ENCODE assay signal across 8 cellular contexts in the genomic region with DNA sequence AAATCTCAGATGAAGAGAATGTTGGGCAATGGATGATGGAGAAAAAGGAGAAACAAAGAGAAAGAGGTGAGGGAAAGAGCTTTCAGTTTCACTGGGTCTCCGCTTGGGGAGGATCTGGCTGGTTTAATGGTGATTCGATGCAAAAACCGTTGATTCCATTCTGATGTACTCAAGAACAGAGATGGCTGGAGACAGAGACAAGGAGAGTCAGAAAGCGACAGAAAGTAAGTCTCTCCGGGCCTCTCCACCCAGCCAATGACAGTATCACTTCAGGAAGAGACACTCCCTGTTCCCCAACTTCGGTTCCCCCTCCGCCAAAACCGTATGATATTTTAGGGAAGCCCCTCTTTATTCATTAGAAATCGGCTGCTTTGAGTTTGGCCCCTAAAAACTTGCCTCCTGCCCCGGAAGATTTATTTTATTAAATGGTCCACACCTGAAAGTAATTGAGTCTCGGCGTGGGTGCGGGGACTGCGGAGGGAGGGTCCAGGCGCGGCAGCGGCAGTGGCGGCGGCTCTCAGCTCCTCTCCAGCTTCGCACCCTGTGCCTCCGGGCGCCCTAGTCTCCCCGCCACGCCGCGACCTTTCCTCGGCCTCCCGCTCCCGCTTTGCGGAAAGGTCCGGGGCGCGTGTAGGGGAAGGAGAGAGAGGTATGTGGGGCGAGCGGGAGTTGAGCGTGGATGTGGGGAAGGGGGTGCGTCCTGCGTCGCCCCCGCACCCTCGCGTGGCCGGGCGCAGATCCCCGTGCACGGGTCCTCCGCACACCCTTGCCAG. TPM values are rescaled to one million over a fixed set of nuclear protein-coding genes. Genes with fewer than 3 reads are reported as not detected.
DNase-seq lines count a peak whose midpoint lies in the region; ATAC-seq and TF ChIP-seq lines count a peak whose summit lies in the region.

No MANE protein-coding gene starts in this region.

- H3K27me3 Mint-ChIP-seq in CD8-positive, alpha-beta T cell (ENCODE audit: low read depth), result peaks cover 66% of the 10 kb centered on the region

- no peak for DNase-seq in CD8-positive, alpha-beta T cell
- no peak for DNase-seq in cardiac muscle cell (ENCODE audit: low read depth in 1 of 2, low spot score in 1 of 2)
- DNase-seq in prostate gland (ENCODE audit: low spot score), result no peak
- DNase-seq in SHP77 (lab: John Stamatoyannopoulos, UW), result no peak
- DNase-seq in NCI-H526 treated with DMSO at 0.1 percent for 48 hours (lab: John Stamatoyannopoulos, UW), result no peak
- DNase-seq in substantia nigra (lab: John Stamatoyannopoulos, UW), result no peak

- peaks cover 11% of the 10 kb centered on the region for H3K4me1 ChIP-seq in CD8-positive, alpha-beta T cell (ENCODE audit: insufficient read depth, low read length)
- H3K4me1 ChIP-seq in OCI-LY3 (ENCODE audit: low read length) (peaks cover 51% of the 10 kb centered on the region), cardiac muscle cell (ENCODE audit: low read depth) (peaks cover 8% of the 10 kb centered on the region), prostate gland (replicated peaks) (no peaks in the 10 kb centered on the region)

- no peaks in the 10 kb centered on the region for H3K79me2 ChIP-seq in OCI-LY3 (ENCODE audit: low read length)

- no peaks in the 10 kb centered on the region for H3K9me3 ChIP-seq in CD8-positive, alpha-beta T cell (ENCODE audit: low read length)
- H3K9me3 ChIP-seq in OCI-LY3 (ENCODE audit: insufficient read depth, low read length) (no peaks in the 10 kb centered on the region), cardiac muscle cell (ENCODE audit: low read depth) (no peaks in the 10 kb centered on the region), prostate gland (no peaks in the 10 kb centered on the region)

- peak overlapping the region; percentile 67 for H3K9ac ChIP-seq in OCI-LY3 (ENCODE audit: low read length)

- H3K4me3 Mint-ChIP-seq in CD8-positive, alpha-beta T cell, result peak overlapping the region; percentile 85

- no peak overlapping the region for H3K27ac Mint-ChIP-seq in CD8-positive, alpha-beta T cell

- no peak overlapping the region for H3K27ac ChIP-seq in CD8-positive, alpha-beta T cell (ENCODE audit: low read depth, low read length)
- no peak overlapping the region for H3K27ac ChIP-seq in OCI-LY3 (ENCODE audit: low read length)
- no peak overlapping the region for H3K27ac ChIP-seq in cardiac muscle cell
- peak overlapping the region in 1 of 2 donors; percentile 64 for H3K27ac ChIP-seq in prostate gland
- H3K27ac ChIP-seq in substantia nigra (ENCODE audit: low read depth, low read length, poor library complexity, severe bottlenecking), result no peak overlapping the region

- no peak for TF ChIP-seq POLR2A in prostate gland (IDR thresholded peaks at IDR 0.05)

- POLR2A ChIA-PET in CD8-positive, alpha-beta T cell (lab: Charles Lee), result no interaction called here

- TF ChIP-seq CTCF in CD8-positive, alpha-beta T cell (IDR thresholded peaks at IDR 0.05), result no peak
- TF ChIP-seq CTCF in OCI-LY3 (IDR thresholded peaks at IDR 0.05; ENCODE audit: low read depth, low read length), result no peak
- TF ChIP-seq CTCF in cardiac muscle cell (IDR thresholded peaks at IDR 0.05; ENCODE audit: low read depth, low read length), result no peak
- no peak for TF ChIP-seq CTCF in prostate gland (IDR thresholded peaks at IDR 0.05)

- ATAC-seq in CD8-positive, alpha-beta T cell, result peak; percentile 29
- ATAC-seq in HG03135 (IDR thresholded peaks at IDR 0.05; ENCODE audit: unreplicated experiment), result no peak

- CTCF ChIA-PET in CD8-positive, alpha-beta T cell (lab: Charles Lee), result interaction anchor here (1.2 to 1.4 kb wide), 2 partner anchors 8 to 22 kb away, joined by 3 to 4 read pairs; no protein-coding TSS in a partner anchor

- H4K20me1 ChIP-seq in OCI-LY3 (ENCODE audit: insufficient read depth, low read length), result no peaks in the 10 kb centered on the region

- H3K36me3 ChIP-seq in CD8-positive, alpha-beta T cell (ENCODE audit: insufficient read depth, low read length), result no peaks in the 10 kb centered on the region
- H3K36me3 ChIP-seq in OCI-LY3 (replicated peaks; ENCODE audit: low read depth, low read length), result no peaks in the 10 kb centered on the region
- H3K36me3 ChIP-seq in cardiac muscle cell, result no peaks in the 10 kb centered on the region
- H3K36me3 ChIP-seq in prostate gland, result no peaks in the 10 kb centered on the region

- no peaks in the 10 kb centered on the region for H3K9me3 Mint-ChIP-seq in CD8-positive, alpha-beta T cell

- WGBS in prostate gland, result 9% methylated on average over 47 of the region's 47 CpGs

- peaks cover 15% of the 10 kb centered on the region for H3K4me1 Mint-ChIP-seq in CD8-positive, alpha-beta T cell (ENCODE audit: low read depth)

- H3K36me3 Mint-ChIP-seq in CD8-positive, alpha-beta T cell, result no peaks in the 10 kb centered on the region

- peak overlapping the region; percentile 52 for H3K4me3 ChIP-seq in CD8-positive, alpha-beta T cell (ENCODE audit: low read depth, low read length)
- peak overlapping the region; percentile 84 for H3K4me3 ChIP-seq in OCI-LY3 (ENCODE audit: low read length)
- peak overlapping the region; percentile 10 for H3K4me3 ChIP-seq in cardiac muscle cell
- H3K4me3 ChIP-seq in prostate gland, result peak overlapping the region; percentile 37

- H3K27me3 ChIP-seq in CD8-positive, alpha-beta T cell (ENCODE audit: insufficient read depth, low read length), result peaks cover 12% of the 10 kb centered on the region
- peaks cover 11% of the 10 kb centered on the region for H3K27me3 ChIP-seq in OCI-LY3 (ENCODE audit: low read depth, low read length)
- peaks cover 93% of the 10 kb centered on the region for H3K27me3 ChIP-seq in cardiac muscle cell
- H3K27me3 ChIP-seq in prostate gland (replicated peaks; ENCODE audit: insufficient read depth), result no peaks in the 10 kb centered on the region

- intact Hi-C loops in CD8-positive, alpha-beta T cell (cut with DNase I, micrococcal nuclease), result no loop called here
- intact Hi-C loops in prostate gland (cut with DNase I), result no loop called here

- peak overlapping the region; percentile 95 for H3K4me2 ChIP-seq in OCI-LY3 (ENCODE audit: low read length)

- H2AFZ ChIP-seq in OCI-LY3 (ENCODE audit: low read depth, low read length), result peak overlapping the region; percentile 70; the same call in 1 of the 2 replicates

RNA-seq across cellular contexts. Expression of a gene that starts 13.2 kb away (rescaled TPM):
- total RNA-seq in CD8-positive, alpha-beta T cell, result not detected
- total RNA-seq in cardiac muscle cell, result 0.11 and 1.1 TPM in 2 replicates
- polyA plus RNA-seq in cardiac muscle cell, result not detected in 2 replicates
- under 1 TPM in 1 of 2 donors, not detected in 1; 0.74 TPM for total RNA-seq in prostate gland

RNA-seq across cellular contexts. Expression of a gene that starts 28.6 kb away (rescaled TPM):
- total RNA-seq in CD8-positive, alpha-beta T cell, result not detected
- total RNA-seq in cardiac muscle cell (0.09 TPM in 1 of 2 replicates, not detected in the other), prostate gland (1 to 10 TPM in 1 of 2 donors, not detected in 1; 8.4 TPM)
- not detected in 2 replicates for polyA plus RNA-seq in cardiac muscle cell

RNA-seq across cellular contexts. Expression of a gene that starts 49.2 kb away (rescaled TPM):
- total RNA-seq in CD8-positive, alpha-beta T cell, result 100 to 1,000 TPM in 1 of 2 experiments, 10 to 100 TPM in 1; 94.6 to 109 TPM
- 70.9 and 78.3 TPM in 2 replicates for total RNA-seq in cardiac muscle cell
- 40.2 and 57.8 TPM in 2 replicates for polyA plus RNA-seq in cardiac muscle cell
- total RNA-seq in prostate gland, result 10 to 100 TPM; 36.8 to 73.2 TPM

Comparison
In these comparisons a context has a peak if more than half of its experiments do, and no peak if none do; other contexts are left out.
1. H3K4me3 ChIP-seq: peak in every context shown above with its lines; median percentile 84 in OCI-LY3; 52 in CD8-positive, alpha-beta T cell; 37 in prostate gland; 10 in cardiac muscle cell.